15 cellular contexts compared by ENCODE assay signal in the genomic region with DNA sequence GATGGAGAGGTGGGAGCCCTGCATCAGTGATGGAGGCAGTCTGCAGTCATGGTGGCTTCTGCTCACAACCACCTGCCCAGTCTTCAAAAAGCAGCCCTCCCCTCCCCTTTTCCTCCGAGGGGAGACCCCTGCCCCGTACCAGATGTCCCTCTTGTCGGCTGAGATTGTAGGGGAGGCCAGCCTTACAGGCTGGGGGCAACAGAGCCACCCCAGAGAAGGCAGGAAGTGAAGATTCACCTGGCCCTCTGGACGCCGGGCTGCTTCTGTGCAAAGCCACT. TPM values are rescaled to one million over a fixed set of nuclear protein-coding genes. Genes with fewer than 3 reads are reported as not detected.
"Had no signal": no experiment of that assay in that cellular context is flagged by ENCODE, and none has a peak within 500 bp of the region (broad histone marks: within the 10 kb centered on the region; RNA-seq: fewer than 3 reads in every experiment).

No MANE protein-coding gene starts in this region.

- H3K27me3 ChIP-seq: ascending aorta, dorsolateral prefrontal cortex, testis, upper lobe of right lung had no signal

- H3K27ac ChIP-seq: ascending aorta, dorsolateral prefrontal cortex, testis, upper lobe of right lung, VCaP had no signal

- FAIRE-seq: bronchial epithelial cell had no signal

- H3K9me3 ChIP-seq: ascending aorta, testis, upper lobe of right lung had no signal

- ATAC-seq: natural killer cell treated with Interleukin-12 subunit alpha and Interleukin-12 subunit beta and Interleukin-15 and Interleukin-18, amount 100 ng/mL, for 72 hours; sciatic nerve; upper lobe of right lung had no signal

- H3K4me3 ChIP-seq: ascending aorta, dorsolateral prefrontal cortex, testis, upper lobe of right lung had no signal

- DNase-seq: activated gamma-delta T cell; immature natural killer cell; mammary epithelial cell; occipital lobe; stimulated activated CD4-positive, alpha-beta T cell treated with anti-CD3 and anti-CD28 coated beads, Interleukin-12 subunit alpha, Interleukin-12 subunit beta, amount 100 ng/mL, for 4 hours; stimulated activated CD4-positive, alpha-beta T cell treated with anti-CD3 and anti-CD28 coated beads, Interleukin-2, amount 100 ng/mL, for 48 hours; T-helper 9 cell; testis had no signal

RNA-seq across cellular contexts. Expression of a gene that starts 4.5 kb away (rescaled TPM):
- total RNA-seq: natural killer cell treated with Interleukin-12 subunit alpha and Interleukin-12 subunit beta and Interleukin-15 and Interleukin-18, amount 100 ng/mL, for 72 hours; occipital lobe had no signal
- polyA plus RNA-seq: immature natural killer cell had no signal
